8 cellular contexts compared by ENCODE assay signal in the genomic region with DNA sequence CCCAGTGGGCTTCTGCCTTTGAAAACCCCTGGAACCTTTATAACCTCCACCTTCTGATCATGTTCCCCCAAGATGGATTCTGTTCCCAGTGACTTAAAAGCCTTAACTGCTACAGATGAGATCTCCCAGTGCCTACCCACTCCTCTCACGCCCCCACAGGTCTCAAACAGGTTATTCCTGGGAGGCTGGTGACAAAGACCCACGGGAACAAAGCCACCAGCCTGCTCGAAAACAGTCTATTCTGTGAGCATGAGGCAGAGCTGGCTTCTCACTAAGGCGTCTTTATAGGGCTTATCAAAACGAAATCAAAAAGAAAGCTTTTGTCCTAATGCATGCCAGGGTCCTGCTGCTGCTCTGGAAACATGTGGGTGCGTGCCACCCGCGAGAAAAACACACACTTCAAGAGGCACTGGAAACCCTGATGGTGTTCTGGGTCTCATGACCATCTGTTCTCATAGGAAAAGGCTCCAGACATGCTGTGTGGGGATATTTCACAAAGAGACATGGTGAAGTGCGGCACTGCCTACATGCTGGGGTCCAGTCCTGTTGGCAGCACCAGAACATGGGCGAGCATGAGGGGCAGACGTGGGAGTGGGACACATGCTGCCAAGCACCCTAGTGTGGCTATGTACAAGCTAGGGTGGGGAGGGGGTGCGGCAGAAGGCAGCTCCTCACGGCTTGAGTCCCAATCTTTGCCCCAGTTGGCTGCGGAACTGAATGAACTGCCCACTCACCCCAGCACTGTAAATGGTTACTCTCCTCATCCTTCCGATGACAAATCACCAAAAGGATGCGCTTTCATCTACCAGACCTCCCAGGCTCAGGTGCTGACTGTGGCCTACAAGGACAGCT. TPM values are rescaled to one million over a fixed set of nuclear protein-coding genes. Genes with fewer than 3 reads are reported as not detected.
A peak's percentile ranks its signal among the peaks of the same experiment; 100 is the strongest.
DNase-seq lines count a peak whose midpoint lies in the region; ATAC-seq and TF ChIP-seq lines count a peak whose summit lies in the region.

No MANE protein-coding gene starts in this region.

- peaks cover 7% of the 10 kb centered on the region for H3K36me3 ChIP-seq in CD4-positive, CD25-positive, alpha-beta regulatory T cell (ENCODE audit: control insufficient read depth, insufficient read depth, low read length)
- H3K36me3 ChIP-seq in NT2/D1 (ENCODE audit: insufficient read depth, insufficient read length, low read length) (peaks cover 41% of the 10 kb centered on the region), neural cell (ENCODE audit: insufficient read depth, low read length) (no peaks in the 10 kb centered on the region)

- peaks cover 63% of the 10 kb centered on the region for H3K79me2 ChIP-seq in neural cell (replicated peaks; ENCODE audit: insufficient read depth, low read length)

- H3K9ac ChIP-seq in NT2/D1 (ENCODE audit: insufficient read length, low read depth), result peak overlapping the region; percentile 57
- H3K9ac ChIP-seq in neural cell (ENCODE audit: low read length), result no peak overlapping the region

- no peaks in the 10 kb centered on the region for H3F3A ChIP-seq in neural cell (ENCODE audit: insufficient read depth, low read length, poor library complexity, severe bottlenecking)

- H3K36me3 Mint-ChIP-seq in CD4-positive, CD25-positive, alpha-beta regulatory T cell, result peaks cover 10% of the 10 kb centered on the region

- peaks cover 5% of the 10 kb centered on the region for H3K27me3 ChIP-seq in CD4-positive, CD25-positive, alpha-beta regulatory T cell (ENCODE audit: control insufficient read depth, insufficient read depth, low read length)
- peaks cover 10% of the 10 kb centered on the region for H3K27me3 ChIP-seq in NT2/D1 (ENCODE audit: insufficient read depth, insufficient read length)
- H3K27me3 ChIP-seq in neural cell (ENCODE audit: insufficient read depth, low read depth, low read length), result peaks cover 10% of the 10 kb centered on the region

- peak overlapping the region; percentile 74 for H3K27ac ChIP-seq in CD4-positive, CD25-positive, alpha-beta regulatory T cell (ENCODE audit: insufficient read depth, low read length, poor library complexity, severe bottlenecking)
- H3K27ac ChIP-seq in coronary artery (peak overlapping the region in 1 of 2 donors; percentile 74), neural cell (ENCODE audit: low read length) (no peak overlapping the region)

- DNase-seq in CD4-positive, CD25-positive, alpha-beta regulatory T cell, result peak in 1 of 3 donors; percentile 29
- no peak for DNase-seq in NT2/D1 (ENCODE audit: low read depth, low spot score)
- no peak for DNase-seq in coronary artery (ENCODE audit: low spot score)
- DNase-seq in LoVo (ENCODE audit: low spot score), result no peak
- no peak for DNase-seq in NCI-H146 (lab: John Stamatoyannopoulos, UW)
- DNase-seq in NCI-H226, result no peak

- no peak for TF ChIP-seq EP300 in neural cell (conservative IDR thresholded peaks at IDR 0.05; ENCODE audit: poor library complexity, severe bottlenecking)

- peak overlapping the region; percentile 86 to 95 (median 93) for H3K27ac Mint-ChIP-seq in CD4-positive, CD25-positive, alpha-beta regulatory T cell

- H3K27me3 Mint-ChIP-seq in CD4-positive, CD25-positive, alpha-beta regulatory T cell, result peaks cover 5% of the 10 kb centered on the region

- no peaks in the 10 kb centered on the region for H3K9me3 Mint-ChIP-seq in CD4-positive, CD25-positive, alpha-beta regulatory T cell

- peaks cover 13 to 81% (median 67%) of the 10 kb centered on the region in 4 donors for H3K4me1 Mint-ChIP-seq in CD4-positive, CD25-positive, alpha-beta regulatory T cell

- H3K4me3 Mint-ChIP-seq in CD4-positive, CD25-positive, alpha-beta regulatory T cell, result peak overlapping the region; percentile 87 to 95 (median 92)

- H3K9me3 ChIP-seq in CD4-positive, CD25-positive, alpha-beta regulatory T cell (ENCODE audit: control insufficient read depth in 2 of 2, low read length in 2 of 2), result no peaks in the 10 kb centered on the region
- no peaks in the 10 kb centered on the region for H3K9me3 ChIP-seq in NT2/D1 (ENCODE audit: insufficient read depth, low read length)
- H3K9me3 ChIP-seq in neural cell (ENCODE audit: low read length), result no peaks in the 10 kb centered on the region

- H3K4me2 ChIP-seq in neural cell (ENCODE audit: low read length), result peak overlapping the region; percentile 70

- TF ChIP-seq RAD21 in neural cell (conservative IDR thresholded peaks at IDR 0.05), result no peak

- no peaks in the 10 kb centered on the region for H3K9me2 ChIP-seq in neural cell (ENCODE audit: insufficient read depth, low read length)

- peak overlapping the region; percentile 88 for H3K4me3 ChIP-seq in CD4-positive, CD25-positive, alpha-beta regulatory T cell (ENCODE audit: low read depth, low read length)
- peak overlapping the region; percentile 25 for H3K4me3 ChIP-seq in NT2/D1 (ENCODE audit: insufficient read length, low read depth)
- H3K4me3 ChIP-seq in coronary artery, result peak overlapping the region; percentile 90
- peak overlapping the region; percentile 82 for H3K4me3 ChIP-seq in neural cell (ENCODE audit: low read length)

- no peak overlapping the region for H2AFZ ChIP-seq in neural cell (ENCODE audit: low read depth, low read length)

- TF ChIP-seq CTCF in coronary artery (IDR thresholded peaks at IDR 0.05) (no peak), neural cell (IDR thresholded peaks at IDR 0.05; ENCODE audit: poor library complexity, severe bottlenecking) (no peak)

- peaks cover 69% of the 10 kb centered on the region for H3K4me1 ChIP-seq in CD4-positive, CD25-positive, alpha-beta regulatory T cell (ENCODE audit: control insufficient read depth, insufficient read depth, low read length, poor library complexity, severe bottlenecking)
- peaks cover 16% of the 10 kb centered on the region for H3K4me1 ChIP-seq in NT2/D1 (ENCODE audit: insufficient read depth, insufficient read length)

- no peaks in the 10 kb centered on the region for H4K20me1 ChIP-seq in neural cell (ENCODE audit: insufficient read depth)

- ATAC-seq in CD4-positive, CD25-positive, alpha-beta regulatory T cell (ENCODE audit: low read depth in 2 of 2), result no peak
- no peak for ATAC-seq in HG03108 (IDR thresholded peaks at IDR 0.05; ENCODE audit: unreplicated experiment)

TF ChIP-seq in neural cell, 6 proteins besides CTCF, POLR2A, EP300 and RAD21:
- no peak for TF ChIP-seq TAF1 (IDR thresholded peaks at IDR 0.05; ENCODE audit: low read depth)

RNA-seq across cellular contexts. Expression of a gene that starts 2.1 kb away (rescaled TPM):
- total RNA-seq in CD4-positive, CD25-positive, alpha-beta regulatory T cell, result 84.3 TPM
- polyA plus RNA-seq in CD4-positive, CD25-positive, alpha-beta regulatory T cell, result 10 to 100 TPM; 49.1 to 72.4 (median 59.4) TPM
- 150 and 156 TPM in 2 replicates for polyA plus RNA-seq in neural cell
- 76.6 and 77.4 TPM in 2 replicates for polyA minus RNA-seq in neural cell

Comparison
In these comparisons a context has a peak if more than half of its experiments do, and no peak if none do; other contexts are left out.
1. H3K4me3 ChIP-seq: peak in every context shown above with its lines; median percentile 90 in coronary artery; 88 in CD4-positive, CD25-positive, alpha-beta regulatory T cell; 82 in neural cell; 25 in NT2/D1.